Comparison of ENCODE assay signal across 2 cellular contexts in genomic region chr14:102155150-102155549, GRCh38.
TF ChIP-seq lines count a peak whose summit lies in the region.

No MANE protein-coding gene starts in this region.

TF ChIP-seq in K562, 482 proteins besides CTCF, POLR2A, EP300 and RAD21 (continues in another document):
- TF ChIP-seq ZSCAN32 (CRISPR knock-in tag; IDR thresholded peaks at IDR 0.05) = no peak
- no peak for TF ChIP-seq TOE1 (IDR thresholded peaks at IDR 0.05; ENCODE audit: borderline replicate concordance)
- TF ChIP-seq TOE1 (CRISPR knock-in tag; IDR thresholded peaks at IDR 0.05; ENCODE audit: borderline replicate concordance, low read depth) = no peak
- 0 out of 2 replicates have a peak, but pooled peaks have one; percentile 20 for TF ChIP-seq SMARCE1 (IDR thresholded peaks at IDR 0.05)
- 0 out of 2 replicates have a peak, but pooled peaks have one; percentile 25 for TF ChIP-seq DPF2 (IDR thresholded peaks at IDR 0.05)
- TF ChIP-seq ZEB2 (IDR thresholded peaks at IDR 0.05) = no peak
- TF ChIP-seq JUND (IDR thresholded peaks at IDR 0.05; ENCODE audit: borderline replicate concordance, low read depth, low read length) = peak; percentile 30; the same call in 1 of the 2 replicates
- no peak; the same call in 2 of the 3 replicates for TF ChIP-seq JUND (tag; IDR thresholded peaks at IDR 0.05; ENCODE audit: borderline replicate concordance, low read depth, low read length)
- 0 out of 2 replicates have a peak, but pooled peaks have one; percentile 17 for TF ChIP-seq SMARCA4 (IDR thresholded peaks at IDR 0.05)
- no peak for TF ChIP-seq ZNF232 (CRISPR knock-in tag; IDR thresholded peaks at IDR 0.05)
- TF ChIP-seq CHD7 (IDR thresholded peaks at IDR 0.05; ENCODE audit: low read depth, low read length) = no peak
- no peak for TF ChIP-seq ZNF778 (CRISPR knock-in tag; IDR thresholded peaks at IDR 0.05)
- TF ChIP-seq TEAD4 (IDR thresholded peaks at IDR 0.05; ENCODE audit: low read length) = no peak
- no peak for TF ChIP-seq TEAD4 (CRISPR knock-in tag; IDR thresholded peaks at IDR 0.05; ENCODE audit: borderline replicate concordance)
- TF ChIP-seq HMBOX1 (IDR thresholded peaks at IDR 0.05) = 0 out of 2 replicates have a peak, but pooled peaks have one; percentile 25

TF ChIP-seq in HepG2, 621 proteins besides CTCF, POLR2A, EP300 and RAD21:
- TF ChIP-seq ZNF530 (CRISPR knock-in tag; IDR thresholded peaks at IDR 0.05; ENCODE audit: low read depth) (no peak), ZFP82 (CRISPR knock-in tag; IDR thresholded peaks at IDR 0.05; ENCODE audit: borderline replicate concordance) (no peak), RERE (CRISPR knock-in tag; IDR thresholded peaks at IDR 0.05; ENCODE audit: low read depth) (no peak), THAP9 (CRISPR knock-in tag; IDR thresholded peaks at IDR 0.05; ENCODE audit: borderline replicate concordance) (no peak), ZNF597 (CRISPR knock-in tag; IDR thresholded peaks at IDR 0.05) (no peak), KLF9 (CRISPR knock-in tag; IDR thresholded peaks at IDR 0.05; ENCODE audit: low read depth) (no peak), KDM1A (CRISPR knock-in tag; IDR thresholded peaks at IDR 0.05) (no peak), ZNF609 (CRISPR knock-in tag; IDR thresholded peaks at IDR 0.05; ENCODE audit: borderline replicate concordance) (no peak), FOXA1 (IDR thresholded peaks at IDR 0.05) (no peak), FOXA1 (CRISPR knock-in tag; IDR thresholded peaks at IDR 0.05) (no peak), PLRG1 (conservative IDR thresholded peaks at IDR 0.05) (no peak), ZNF792 (CRISPR knock-in tag; IDR thresholded peaks at IDR 0.05) (no peak), AGO2 (optimal IDR thresholded peaks at IDR 0.05; ENCODE audit: low read depth, low read length) (no peak), ZBTB1 (CRISPR knock-in tag; IDR thresholded peaks at IDR 0.05; ENCODE audit: borderline replicate concordance) (no peak), PBX2 (CRISPR knock-in tag; IDR thresholded peaks at IDR 0.05) (no peak)
